Comparison of ENCODE assay signal across 6 cellular contexts in the genomic region with DNA sequence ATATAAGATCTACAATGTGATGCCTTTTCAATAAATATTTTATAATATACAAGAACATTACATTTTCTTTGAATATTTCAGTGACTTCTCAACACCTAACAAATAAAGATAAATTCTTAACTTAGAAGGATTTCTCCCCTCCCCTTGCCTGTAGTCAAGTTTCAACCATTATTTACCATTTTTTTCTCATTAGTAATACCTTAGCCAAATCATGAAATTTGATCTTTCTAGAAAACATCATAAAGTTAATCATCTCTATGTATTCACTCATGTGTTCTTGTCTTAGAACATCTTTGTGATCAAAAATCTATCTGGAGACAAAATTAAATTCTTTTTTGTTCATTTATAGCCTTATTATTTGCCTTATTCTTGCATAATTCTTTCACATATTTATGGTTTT.
"Had no signal": no experiment of that assay in that cellular context is flagged by ENCODE, and none has a peak within 500 bp of the region (broad histone marks: within the 10 kb centered on the region; RNA-seq: fewer than 3 reads in every experiment).

No MANE protein-coding gene starts in this region.

- H3K27ac Mint-ChIP-seq: IgD-negative memory B cell had no signal

- ATAC-seq: HepG2, K562 had no signal

- DNase-seq: IMR-90 had no signal

- H3K27me3 Mint-ChIP-seq: IgD-negative memory B cell had no signal

- H3K27ac ChIP-seq: HL-60 had no signal

- H3K4me3 ChIP-seq: K562 had no signal

- H3K36me3 Mint-ChIP-seq: IgD-negative memory B cell had no signal

- FAIRE-seq: HepG2, HTR-8/SVneo, K562 had no signal

- H3K4me3 Mint-ChIP-seq: IgD-negative memory B cell had no signal
